In genomic region chr10:100067466-100067865, GRCh38 we compare ENCODE assay signal across 9 cellular contexts. TPM values are rescaled to one million over a fixed set of nuclear protein-coding genes. Genes with fewer than 3 reads are reported as not detected.
"Had no signal": no experiment of that assay in that cellular context is flagged by ENCODE, and none has a peak within 500 bp of the region (broad histone marks: within the 10 kb centered on the region; RNA-seq: fewer than 3 reads in every experiment).

No MANE protein-coding gene starts in this region.

- H3K9me3 Mint-ChIP-seq: H9, HFFc6 had no signal

- H3K4me1 ChIP-seq: HAP-1 had no signal

- H3K9me3 ChIP-seq: HAP-1 had no signal

- H3K27ac Mint-ChIP-seq: H9, HFFc6 had no signal

- H3K9ac ChIP-seq: GM23248 had no signal

- ATAC-seq: HCT116 had no signal

- H3K4me3 Mint-ChIP-seq: H9, HFFc6 had no signal

- DNase-seq: GM23248, GOT3, H7, H9, HCEC 1CT, HFFc6 had no signal

- H2AFZ ChIP-seq: GM23248 had no signal

- H3K36me3 ChIP-seq: HAP-1 had no signal

- H3K4me3 ChIP-seq: GM23248, HAP-1 had no signal

- H3K27ac ChIP-seq: GM23248 had no signal

RNA-seq across cellular contexts. Expression of gene CPN1, which starts 14.2 kb away (rescaled TPM):
- total RNA-seq: GM23248, H4, H7, H9, HFFc6 had no signal
- polyA plus RNA-seq: GM23248 had no signal
